In the genomic region with DNA sequence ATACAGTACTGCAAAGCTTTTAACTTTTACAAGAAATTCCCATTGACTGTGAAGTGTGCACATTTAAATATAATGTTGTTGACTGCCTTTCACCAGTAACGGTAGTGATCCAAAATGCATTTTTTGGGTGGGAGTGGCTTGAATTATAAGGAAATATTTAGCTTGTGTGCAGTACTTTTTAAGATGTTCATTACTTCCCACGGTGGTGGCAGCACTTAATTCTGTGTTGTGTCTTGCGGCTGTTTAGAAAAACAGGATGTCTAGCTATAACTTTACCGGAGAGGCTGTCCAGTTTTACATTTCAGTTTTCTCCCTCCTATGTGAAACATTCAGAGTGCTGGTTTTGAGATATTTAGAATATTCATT, we compare ENCODE assay signal across 8 cellular contexts. TPM values are rescaled to one million over a fixed set of nuclear protein-coding genes. Genes with fewer than 3 reads are reported as not detected.
DNase-seq lines count a peak whose midpoint lies in the region; ATAC-seq and TF ChIP-seq lines count a peak whose summit lies in the region.

No MANE protein-coding gene starts in this region.

- H3K4me1 Mint-ChIP-seq in effector memory CD8-positive, alpha-beta T cell (ENCODE audit: low read depth in 2 of 2): peaks cover 53 to 68% of the 10 kb centered on the region in 2 donors

- intact Hi-C loops in testis (cut with DNase I; ENCODE audit: low total_unique reads): no loop called here

- H3K4me1 ChIP-seq in parathyroid adenoma (peaks cover 2% of the 10 kb centered on the region), testis (peaks cover 4% of the 10 kb centered on the region)

- H3K79me2 ChIP-seq in parathyroid adenoma: no peaks in the 10 kb centered on the region

- H3K4me3 ChIP-seq in parathyroid adenoma (ENCODE audit: low read depth, low read length) (peak overlapping the region; percentile 70), testis (no peak overlapping the region)

- H3K4me3 Mint-ChIP-seq in effector memory CD8-positive, alpha-beta T cell: peak overlapping the region; percentile 93 to 95

- H3K9me3 Mint-ChIP-seq in effector memory CD8-positive, alpha-beta T cell: no peaks in the 10 kb centered on the region

- H3K27ac ChIP-seq in parathyroid adenoma: no peak overlapping the region
- no peak overlapping the region for H3K27ac ChIP-seq in testis

- H3K36me3 Mint-ChIP-seq in effector memory CD8-positive, alpha-beta T cell (ENCODE audit: insufficient read depth): peaks cover 40% of the 10 kb centered on the region

- no peaks in the 10 kb centered on the region for H3K36me3 ChIP-seq in parathyroid adenoma (ENCODE audit: control insufficient read depth, insufficient read depth, low read length)
- H3K36me3 ChIP-seq in testis (ENCODE audit: low read depth, missing control alignments): no peaks in the 10 kb centered on the region

- TF ChIP-seq CTCF in parathyroid adenoma (IDR thresholded peaks at IDR 0.05) (no peak), testis (IDR thresholded peaks at IDR 0.05) (no peak)

- peak overlapping the region; percentile 94 to 95 for H3K27ac Mint-ChIP-seq in effector memory CD8-positive, alpha-beta T cell

- H2AFZ ChIP-seq in parathyroid adenoma: no peak overlapping the region

- H3K4me2 ChIP-seq in parathyroid adenoma (ENCODE audit: low read length): peak overlapping the region; percentile 89

- H3K9ac ChIP-seq in parathyroid adenoma: no peak overlapping the region

- no peaks in the 10 kb centered on the region for H3K27me3 Mint-ChIP-seq in effector memory CD8-positive, alpha-beta T cell

- DNase-seq in EL: peak; percentile 11
- DNase-seq in OCI-M1 (lab: John Stamatoyannopoulos, UW): peak; percentile 70
- peak in 2 of 3 experiments; percentile 24 to 25 for DNase-seq in effector memory CD8-positive, alpha-beta T cell
- DNase-seq in GM19238 (ENCODE audit: insufficient read length, low spot score): no peak
- DNase-seq in testis: no peak
- no peak for DNase-seq in cerebellar cortex (ENCODE audit: low spot score)
- no peak for DNase-seq in NCI-H748 (lab: John Stamatoyannopoulos, UW; ENCODE audit: unreplicated experiment)

- WGBS in testis, 2 donors: 10 to 29% methylated on average over 4 of the region's 4 CpGs

- no peak for TF ChIP-seq POLR2A in testis (IDR thresholded peaks at IDR 0.05)

- H3K9me3 ChIP-seq in parathyroid adenoma (ENCODE audit: control insufficient read depth, low read length) (no peaks in the 10 kb centered on the region), testis (no peaks in the 10 kb centered on the region)

- H3K27me3 ChIP-seq in parathyroid adenoma (ENCODE audit: control insufficient read depth, insufficient read depth, low read length) (no peaks in the 10 kb centered on the region), testis (no peaks in the 10 kb centered on the region)

- no peak for ATAC-seq in effector memory CD8-positive, alpha-beta T cell (replicated peaks)

RNA-seq across cellular contexts. Expression of a gene that starts 1.7 kb away (rescaled TPM):
- 10 to 100 TPM; 12.6 to 15.0 TPM for total RNA-seq in testis
- polyA plus RNA-seq in testis (ENCODE audit: insufficient read depth, low read depth, low replicate concordance): 9.1 TPM

Comparison
In these comparisons a context has a peak if more than half of its experiments do, and no peak if none do; other contexts are left out.
1. DNase-seq: peak in EL (single experiment), OCI-M1 (single experiment) and effector memory CD8-positive, alpha-beta T cell (2 of 3); none in GM19238 (single experiment), testis (single experiment), cerebellar cortex (single experiment) and NCI-H748 (single experiment).